In genomic region chr2:168241746-168242145, GRCh38 we compare ENCODE assay signal across 20 cellular contexts. TPM values are rescaled to one million over a fixed set of nuclear protein-coding genes. Genes with fewer than 3 reads are reported as not detected.
DNase-seq lines count a peak whose midpoint lies in the region; ATAC-seq and TF ChIP-seq lines count a peak whose summit lies in the region.
"Had no signal": no experiment of that assay in that cellular context is flagged by ENCODE, and none has a peak within 500 bp of the region (broad histone marks: within the 10 kb centered on the region; RNA-seq: fewer than 3 reads in every experiment).

No MANE protein-coding gene starts in this region.

- ATAC-seq in left cardiac atrium (no peak), GM21423 (IDR thresholded peaks at IDR 0.05; ENCODE audit: unreplicated experiment) (no peak)

- H3K9me3 ChIP-seq in cardiac muscle cell (ENCODE audit: low read depth) (no peaks in the 10 kb centered on the region), SK-N-MC (ENCODE audit: low read depth, low read length) (no peaks in the 10 kb centered on the region), mesodermal cell (ENCODE audit: control insufficient read depth, low read length) (no peaks in the 10 kb centered on the region)
- H3K9me3 ChIP-seq: Peyer's patch, SJSA1 had no signal

- H3K4me3 ChIP-seq in cardiac muscle cell (no peak overlapping the region), SK-N-MC (no peak overlapping the region), mesodermal cell (ENCODE audit: extremely low read depth, insufficient read depth, low read length, poor library complexity, severe bottlenecking) (no peak overlapping the region)
- H3K4me3 ChIP-seq: Peyer's patch, SJSA1 had no signal

- H3K9ac ChIP-seq in SK-N-MC (ENCODE audit: insufficient read length), result no peak overlapping the region

- peak in 1 of 2 donors; percentile 25 for DNase-seq in cardiac muscle cell (ENCODE audit: low read depth in 1 of 2, low spot score in 1 of 2)
- no peak for DNase-seq in left cardiac atrium
- DNase-seq in SK-N-MC (ENCODE audit: low read depth, low spot score), result no peak
- no peak for DNase-seq in ecto neural progenitor cell (ENCODE audit: low spot score)
- no peak for DNase-seq in NCI-H748 treated with DMSO at 0.1 percent for 48 hours (lab: John Stamatoyannopoulos, UW)
- DNase-seq: ACHN, DMS79, H7, HFFc6, KBM-7, NCI-H1436 treated with DMSO at 0.1 percent for 48 hours, NCI-H2227 treated with DMSO at 0.1 percent for 48 hours, NCI-H510A, NCI-H774, Peyer's patch had no signal

- no peaks in the 10 kb centered on the region for H3K36me3 ChIP-seq in cardiac muscle cell
- no peaks in the 10 kb centered on the region for H3K36me3 ChIP-seq in SK-N-MC (ENCODE audit: insufficient read depth, low read length)
- no peaks in the 10 kb centered on the region for H3K36me3 ChIP-seq in mesodermal cell (ENCODE audit: control insufficient read depth, insufficient read depth, low read length)
- H3K36me3 ChIP-seq: Peyer's patch, SJSA1 had no signal

- intact Hi-C loops in left cardiac atrium (cut with DNase I), result no loop called here

- H3K4me1 ChIP-seq in cardiac muscle cell (ENCODE audit: low read depth) (peaks cover 49% of the 10 kb centered on the region), mesodermal cell (ENCODE audit: control insufficient read depth, insufficient read depth, low read length, poor library complexity, severe bottlenecking) (peaks cover 18% of the 10 kb centered on the region)

- no peaks in the 10 kb centered on the region for H3K27me3 ChIP-seq in cardiac muscle cell
- H3K27me3 ChIP-seq: Peyer's patch, SJSA1 had no signal

- TF ChIP-seq CTCF in cardiac muscle cell (IDR thresholded peaks at IDR 0.05; ENCODE audit: low read depth, low read length) (no peak), C4-2B (conservative IDR thresholded peaks at IDR 0.05) (no peak)

- H3K27ac ChIP-seq in cardiac muscle cell (peak overlapping the region; percentile 88), C4-2B (peak overlapping the region; percentile 15), SK-N-MC (peak overlapping the region; percentile 39), mesodermal cell (ENCODE audit: low read depth, low read length, severe bottlenecking) (peak overlapping the region; percentile 10)
- H3K27ac ChIP-seq: 22Rv1, Peyer's patch, SJSA1 had no signal

- 90 to 100% methylated on average over 2 to 3 of the region's 5 CpGs for WGBS in mesodermal cell (ENCODE audit: insufficient coverage in 2 of 2), 2 experiments

RNA-seq across cellular contexts. Expression of gene STK39, which starts 5.6 kb away (rescaled TPM):
- total RNA-seq in cardiac muscle cell, result 32.7 TPM in 2 replicates
- 51.7 and 60.1 TPM in 2 replicates for polyA plus RNA-seq in cardiac muscle cell
- 10 to 100 TPM; 12.3 to 14.1 TPM for total RNA-seq in left cardiac atrium
- 25.0 TPM for polyA plus RNA-seq in mesodermal cell (2013, experiment 1 of 2)
- 27.5 TPM for polyA plus RNA-seq in mesodermal cell (2013, experiment 2 of 2)

Comparison
In these comparisons a context has a peak if more than half of its experiments do, and no peak if none do; other contexts are left out.
1. H3K27ac ChIP-seq: peak in every context shown above with its lines; median percentile 88 in cardiac muscle cell; 39 in SK-N-MC; 15 in C4-2B; 10 in mesodermal cell.